Comparison of ENCODE assay signal across 20 cellular contexts in genomic region chr10:23051278-23051677, GRCh38. TPM values are rescaled to one million over a fixed set of nuclear protein-coding genes. Genes with fewer than 3 reads are reported as not detected.
DNase-seq lines count a peak whose midpoint lies in the region; ATAC-seq and TF ChIP-seq lines count a peak whose summit lies in the region.
"Had no signal": no experiment of that assay in that cellular context is flagged by ENCODE, and none has a peak within 500 bp of the region (broad histone marks: within the 10 kb centered on the region; RNA-seq: fewer than 3 reads in every experiment).

No MANE protein-coding gene starts in this region.

- ATAC-seq in stimulated activated naive B cell treated with anti-CD40 and anti-IgM and Interleukin-4, amounts not matched to agents 10 μg/mL and 1 μg/mL and 100 μg/mL, for 72 hours (replicated peaks) = no peak
- ATAC-seq: A549 had no signal

- no peaks in the 10 kb centered on the region for H3K9me2 ChIP-seq in PC-9 (ENCODE audit: insufficient read depth)

- no peak overlapping the region for H3K9ac ChIP-seq in endodermal cell (ENCODE audit: extremely low read depth, low read length, poor library complexity, severe bottlenecking)
- H3K9ac ChIP-seq: BLaER1 had no signal

- no peaks in the 10 kb centered on the region for H3K9me3 ChIP-seq in CD8-positive, alpha-beta memory T cell (ENCODE audit: low read length)
- H3K9me3 ChIP-seq in PC-9 (ENCODE audit: insufficient read depth, low read depth) (no peaks in the 10 kb centered on the region), endodermal cell (ENCODE audit: control insufficient read depth, low read length) (no peaks in the 10 kb centered on the region), uterus (no peaks in the 10 kb centered on the region)
- H3K9me3 ChIP-seq: A549, BE2C, BLaER1, Caco-2 had no signal

- no TSS peak for BruUV-seq in PC-9 (replicated peaks; lab: Mats Ljungman, UMichigan)

- no peak overlapping the region for H3K4me3 ChIP-seq in CD8-positive, alpha-beta memory T cell (ENCODE audit: low read length)
- H3K4me3 ChIP-seq in PC-9 = no peak overlapping the region
- peak overlapping the region; percentile 25 for H3K4me3 ChIP-seq in endodermal cell (ENCODE audit: low read length)
- H3K4me3 ChIP-seq in uterus = no peak overlapping the region
- H3K4me3 ChIP-seq: A549, BLaER1 had no signal

- peaks cover 0 to 2% (median 0%) of the 10 kb centered on the region in 5 donors for H3K9me3 Mint-ChIP-seq in CD8-positive, alpha-beta memory T cell
- H3K9me3 Mint-ChIP-seq in endodermal cell (no peaks in the 10 kb centered on the region), nephron progenitor cell (peaks cover 3% of the 10 kb centered on the region)
- no peaks in the 10 kb centered on the region for H3K9me3 Mint-ChIP-seq in stimulated activated naive B cell treated with anti-CD40 and anti-IgM and Interleukin-4, amounts not matched to agents 10 μg/mL and 1 μg/mL and 100 μg/mL, for 72 hours
- H3K9me3 Mint-ChIP-seq: CD4-positive, alpha-beta memory T cell; CD4-positive, CD25-positive, alpha-beta regulatory T cell had no signal

- H3K36me3 ChIP-seq in CD8-positive, alpha-beta memory T cell (ENCODE audit: insufficient read depth, low read length) = no peaks in the 10 kb centered on the region
- H3K36me3 ChIP-seq in PC-9 (ENCODE audit: low read depth) (no peaks in the 10 kb centered on the region), endodermal cell (ENCODE audit: control insufficient read depth, insufficient read depth, low read length) (no peaks in the 10 kb centered on the region), uterus (no peaks in the 10 kb centered on the region)
- H3K36me3 ChIP-seq: BE2C, BLaER1 had no signal

- intact Hi-C loops in PC-9 (cut with micrococcal nuclease; ENCODE audit: unreplicated experiment) (loop anchor here (5.0 kb wide), 1 partner anchor 419 kb away; no protein-coding TSS in a partner anchor), uterus (cut with DNase I; ENCODE audit: low total_unique reads) (no loop called here)

- no peaks in the 10 kb centered on the region for H4K20me1 ChIP-seq in PC-9 (ENCODE audit: insufficient read depth)
- H4K20me1 ChIP-seq: BLaER1 had no signal

- peak overlapping the region; percentile 13 for H3K27ac ChIP-seq in CD8-positive, alpha-beta memory T cell (ENCODE audit: low read depth, low read length)
- H3K27ac ChIP-seq in PC-9 = no peak overlapping the region
- H3K27ac ChIP-seq in endodermal cell (ENCODE audit: low read depth, low read length) = no peak overlapping the region
- no peak overlapping the region for H3K27ac ChIP-seq in uterus
- H3K27ac ChIP-seq: 22Rv1, A549, BLaER1 had no signal

- H3K4me1 ChIP-seq in CD8-positive, alpha-beta memory T cell (ENCODE audit: insufficient read depth, low read length) = no peaks in the 10 kb centered on the region
- H3K4me1 ChIP-seq in PC-9 (replicated peaks; ENCODE audit: insufficient read depth) (peaks cover 41% of the 10 kb centered on the region), endodermal cell (ENCODE audit: control insufficient read depth, insufficient read depth, low read length) (peaks cover 2% of the 10 kb centered on the region), uterus (no peaks in the 10 kb centered on the region)
- H3K4me1 ChIP-seq: BLaER1 had no signal

- H2AFZ ChIP-seq in PC-9 = no peak overlapping the region

- 95 to 100% methylated on average over 3 of the region's 3 CpGs for WGBS in endodermal cell (ENCODE audit: insufficient coverage in 1 of 2, insufficient read length in 1 of 2), 2 experiments

- CTCF ChIA-PET in CD8-positive, alpha-beta memory T cell (lab: Charles Lee) = no interaction called here
- CTCF ChIA-PET in PC-9 (lab: Charles Lee) = no interaction called here

- no peaks in the 10 kb centered on the region for H3K27me3 ChIP-seq in CD8-positive, alpha-beta memory T cell (ENCODE audit: insufficient read depth, low read length, poor library complexity, severe bottlenecking)
- no peaks in the 10 kb centered on the region for H3K27me3 ChIP-seq in PC-9 (ENCODE audit: insufficient read depth, low read depth)
- no peaks in the 10 kb centered on the region for H3K27me3 ChIP-seq in endodermal cell (ENCODE audit: control insufficient read depth, insufficient read depth, low read length, poor library complexity, severe bottlenecking)
- H3K27me3 ChIP-seq in uterus = no peaks in the 10 kb centered on the region
- H3K27me3 ChIP-seq: BE2C, BLaER1 had no signal

- no peaks in the 10 kb centered on the region for H3F3A ChIP-seq in PC-9 (ENCODE audit: insufficient read depth, low read depth)

- H3K4me3 Mint-ChIP-seq in CD8-positive, alpha-beta memory T cell = no peak overlapping the region
- H3K4me3 Mint-ChIP-seq in endodermal cell (no peak overlapping the region), nephron progenitor cell (no peak overlapping the region)
- H3K4me3 Mint-ChIP-seq in stimulated activated naive B cell treated with anti-CD40 and anti-IgM and Interleukin-4, amounts not matched to agents 10 μg/mL and 1 μg/mL and 100 μg/mL, for 72 hours = no peak overlapping the region
- H3K4me3 Mint-ChIP-seq: CD14-positive monocyte; CD4-positive, alpha-beta memory T cell; CD4-positive, CD25-positive, alpha-beta regulatory T cell had no signal

- TF ChIP-seq CTCF in PC-9 (conservative IDR thresholded peaks at IDR 0.05) (no peak), endodermal cell (conservative IDR thresholded peaks at IDR 0.05) (no peak), nephron progenitor cell (IDR thresholded peaks at IDR 0.05) (no peak), uterus (IDR thresholded peaks at IDR 0.05) (no peak)

- H3K4me1 Mint-ChIP-seq in CD8-positive, alpha-beta memory T cell = no peaks in the 10 kb centered on the region
- H3K4me1 Mint-ChIP-seq in endodermal cell = peaks cover 40% of the 10 kb centered on the region
- H3K4me1 Mint-ChIP-seq in nephron progenitor cell = peaks cover 69% of the 10 kb centered on the region
- H3K4me1 Mint-ChIP-seq in stimulated activated naive B cell treated with anti-CD40 and anti-IgM and Interleukin-4, amounts not matched to agents 10 μg/mL and 1 μg/mL and 100 μg/mL, for 72 hours = no peaks in the 10 kb centered on the region
- H3K4me1 Mint-ChIP-seq: CD4-positive, alpha-beta memory T cell; CD4-positive, CD25-positive, alpha-beta regulatory T cell had no signal

- POLR2A ChIA-PET in CD8-positive, alpha-beta memory T cell (lab: Charles Lee) = no interaction called here
- POLR2A ChIA-PET in PC-9 (lab: Charles Lee; ENCODE audit: unreplicated experiment) = no interaction called here

- peaks cover 20 to 52% of the 10 kb centered on the region in 2 donors for H3K27me3 Mint-ChIP-seq in CD8-positive, alpha-beta memory T cell
- H3K27me3 Mint-ChIP-seq in endodermal cell (ENCODE audit: insufficient read depth) (no peaks in the 10 kb centered on the region), nephron progenitor cell (ENCODE audit: low read depth, poor library complexity) (peaks cover 6% of the 10 kb centered on the region)
- H3K27me3 Mint-ChIP-seq in stimulated activated naive B cell treated with anti-CD40 and anti-IgM and Interleukin-4, amounts not matched to agents 10 μg/mL and 1 μg/mL and 100 μg/mL, for 72 hours = peaks cover 14 to 20% of the 10 kb centered on the region in 2 donors

- peaks cover 0 to 2% (median 0%) of the 10 kb centered on the region in 3 donors for H3K36me3 Mint-ChIP-seq in CD8-positive, alpha-beta memory T cell
- H3K36me3 Mint-ChIP-seq in endodermal cell (ENCODE audit: low read depth) = no peaks in the 10 kb centered on the region
- H3K36me3 Mint-ChIP-seq in nephron progenitor cell (ENCODE audit: low read depth) = no peaks in the 10 kb centered on the region
- no peaks in the 10 kb centered on the region for H3K36me3 Mint-ChIP-seq in stimulated activated naive B cell treated with anti-CD40 and anti-IgM and Interleukin-4, amounts not matched to agents 10 μg/mL and 1 μg/mL and 100 μg/mL, for 72 hours
- H3K36me3 Mint-ChIP-seq: CD14-positive monocyte; CD4-positive, alpha-beta memory T cell; CD4-positive, CD25-positive, alpha-beta regulatory T cell had no signal

- no peak for TF ChIP-seq POLR2A in uterus (IDR thresholded peaks at IDR 0.05)

- no peak for DNase-seq in CD8-positive, alpha-beta memory T cell
- DNase-seq in PC-9 (no peak), endodermal cell (no peak), nephron progenitor cell (no peak), SK-N-DZ (ENCODE audit: low spot score) (no peak), uterus (no peak)
- DNase-seq in stimulated activated naive B cell treated with anti-CD40 and anti-IgM and Interleukin-4, amounts not matched to agents 10 μg/mL and 1 μg/mL and 100 μg/mL, for 72 hours = no peak
- no peak for DNase-seq in effector CD8-positive, alpha-beta T cell (lab: John Stamatoyannopoulos, UW)
- DNase-seq: BE2C; C1 segment of cervical spinal cord; Caco-2; Calu3; CD4-positive, alpha-beta memory T cell; CD4-positive, CD25-positive, alpha-beta regulatory T cell; DMS79 treated with DMSO at 0.1 percent for 48 hours; GF-D8 had no signal

- H3K27ac Mint-ChIP-seq in CD8-positive, alpha-beta memory T cell = no peak overlapping the region
- peak overlapping the region; percentile 41 for H3K27ac Mint-ChIP-seq in endodermal cell
- peak overlapping the region; percentile 89 for H3K27ac Mint-ChIP-seq in nephron progenitor cell
- H3K27ac Mint-ChIP-seq in stimulated activated naive B cell treated with anti-CD40 and anti-IgM and Interleukin-4, amounts not matched to agents 10 μg/mL and 1 μg/mL and 100 μg/mL, for 72 hours = no peak overlapping the region
- H3K27ac Mint-ChIP-seq: CD14-positive monocyte; CD4-positive, alpha-beta memory T cell; CD4-positive, CD25-positive, alpha-beta regulatory T cell had no signal

- H3K79me2 ChIP-seq in PC-9 (ENCODE audit: low read depth) = no peaks in the 10 kb centered on the region

- H3K4me2 ChIP-seq in PC-9 = 0 out of 2 replicates have a peak overlapping the region, but pooled peaks have one; percentile 13
- H3K4me2 ChIP-seq: A549, BLaER1 had no signal

RNA-seq across cellular contexts. Expression of gene MSRB2, which starts 44.1 kb away (rescaled TPM):
- total RNA-seq in CD8-positive, alpha-beta memory T cell = 1 to 10 TPM; 3.2 to 4.3 TPM
- 12.6 TPM for polyA plus RNA-seq in CD8-positive, alpha-beta memory T cell
- total RNA-seq in PC-9 (2021) = 28.3 and 31.7 TPM in 2 replicates
- total RNA-seq in endodermal cell = 10 to 100 TPM; 40.4 to 42.5 TPM
- 37.7 TPM for polyA plus RNA-seq in endodermal cell (2013, experiment 1 of 2)
- 39.2 TPM for polyA plus RNA-seq in endodermal cell (2013, experiment 2 of 2)
- polyA plus RNA-seq in SK-N-DZ (2014; cell fraction: cytosol; rRNA removed) = 16.3 and 25.7 TPM in 2 replicates
- polyA plus RNA-seq in SK-N-DZ (2014; cell fraction: nucleus; rRNA removed) = 17.8 and 19.9 TPM in 2 replicates
- 10 to 100 TPM; 14.6 to 36.9 (median 24.3) TPM for total RNA-seq in uterus

Comparison
In these comparisons a context has a peak if more than half of its experiments do, and no peak if none do; other contexts are left out.
1. H3K27ac Mint-ChIP-seq: peak in endodermal cell (single experiment) and nephron progenitor cell (single experiment); none in CD8-positive, alpha-beta memory T cell (0 of 8) and stimulated activated naive B cell treated with anti-CD40 and anti-IgM and Interleukin-4, amounts not matched to agents 10 μg/mL and 1 μg/mL and 100 μg/mL, for 72 hours (single experiment).